ENCODE assay signal across 7 cellular contexts in genomic region chr3:9649791-9650521, GRCh38. TPM values are rescaled to one million over a fixed set of nuclear protein-coding genes. Genes with fewer than 3 reads are reported as not detected.
DNase-seq lines count a peak whose midpoint lies in the region; ATAC-seq, FAIRE-seq and TF ChIP-seq lines count a peak whose summit lies in the region.

No MANE protein-coding gene starts in this region.

- peak overlapping the region; percentile 95 for H3K4me3 Mint-ChIP-seq in activated CD4-positive, alpha-beta memory T cell treated with anti-CD3 and anti-CD28 coated beads for 36 hours

- ATAC-seq in HG03521 (IDR thresholded peaks at IDR 0.05; ENCODE audit: unreplicated experiment) = peak; percentile 29
- peak in 2 of 4 donors; percentile 7 to 29 for ATAC-seq in heart left ventricle

- H3K27ac Mint-ChIP-seq in activated CD4-positive, alpha-beta memory T cell treated with anti-CD3 and anti-CD28 coated beads for 36 hours = peak overlapping the region; percentile 73

- peaks cover 0 to 42% (median 37%) of the 10 kb centered on the region in 9 donors for H3K36me3 ChIP-seq in heart left ventricle

- 7 to 12% (median 10%) methylated on average over 13 of the region's 13 CpGs for WGBS in heart left ventricle, 4 donors

- DNase-seq in GM19238 (ENCODE audit: insufficient read length, low spot score) = peak; percentile 52
- DNase-seq in activated CD4-positive, alpha-beta memory T cell treated with anti-CD3 and anti-CD28 coated beads for 36 hours = no peak
- DNase-seq in heart left ventricle = no peak
- no peak for DNase-seq in skeletal muscle cell (ENCODE audit: low read depth)
- no peak for DNase-seq in KG1 (lab: John Stamatoyannopoulos, UW)
- no peak for DNase-seq in HTR-8/SVneo (ENCODE audit: insufficient read length, low spot score)

- H3K27ac ChIP-seq in heart left ventricle = peak overlapping the region; percentile 70 to 94 (median 88)

- POLR2A ChIA-PET in activated CD4-positive, alpha-beta memory T cell treated with anti-CD3 and anti-CD28 coated beads for 36 hours (lab: Charles Lee) = interaction anchor here (0.6 to 1.3 kb wide), 3 partner anchors 253 to 493 kb away, joined by 3 to 7 read pairs (median 4); partner anchors contain the start of genes SETD5 and THUMPD3

- no peaks in the 10 kb centered on the region for H3K27me3 ChIP-seq in heart left ventricle

- H3K27me3 Mint-ChIP-seq in activated CD4-positive, alpha-beta memory T cell treated with anti-CD3 and anti-CD28 coated beads for 36 hours = no peaks in the 10 kb centered on the region

- CTCF ChIA-PET in activated CD4-positive, alpha-beta memory T cell treated with anti-CD3 and anti-CD28 coated beads for 36 hours (lab: Charles Lee) = interaction anchor here (1.0 to 1.6 kb wide), 5 partner anchors 11 to 296 kb away, joined by 3 to 10 read pairs (median 4); no protein-coding TSS in a partner anchor

- TF ChIP-seq CTCF in heart left ventricle (IDR thresholded peaks at IDR 0.05) = no peak

- FAIRE-seq in HTR-8/SVneo (lab: Jason Lieb, UNC) = no peak

- H3K4me1 ChIP-seq in heart left ventricle = peaks cover 0 to 50% (median 37%) of the 10 kb centered on the region in 12 donors

- TF ChIP-seq POLR2A in heart left ventricle (IDR thresholded peaks at IDR 0.05) = no peak

- intact Hi-C loops in activated CD4-positive, alpha-beta memory T cell treated with anti-CD3 and anti-CD28 coated beads for 36 hours (cut with micrococcal nuclease) = loop anchor here (1.0 to 10.0 kb wide), 7 partner anchors 81 to 298 kb away; partner anchors contain the start of genes ARPC4, BRPF1, JAGN1 and OGG1
- intact Hi-C loops in heart left ventricle (cut with DNase I) = loop anchor here in 4 of 10 donors (5.0 to 10.0 kb wide), 3 partner anchors 82 to 295 kb away; partner anchors contain the start of gene BRPF1 (in 2 of the 4)

- H3K9me3 Mint-ChIP-seq in activated CD4-positive, alpha-beta memory T cell treated with anti-CD3 and anti-CD28 coated beads for 36 hours = no peaks in the 10 kb centered on the region

- H3K4me3 ChIP-seq in heart left ventricle = peak overlapping the region; percentile 86 to 100 (median 94)
- H3K4me3 ChIP-seq in skeletal muscle cell (ENCODE audit: low read depth, low read length) = peak overlapping the region; percentile 99

- H3K36me3 Mint-ChIP-seq in activated CD4-positive, alpha-beta memory T cell treated with anti-CD3 and anti-CD28 coated beads for 36 hours = peaks cover 23% of the 10 kb centered on the region

- H3K9me3 ChIP-seq in heart left ventricle = no peaks in the 10 kb centered on the region

- peaks cover 29% of the 10 kb centered on the region for H3K4me1 Mint-ChIP-seq in activated CD4-positive, alpha-beta memory T cell treated with anti-CD3 and anti-CD28 coated beads for 36 hours (ENCODE audit: low read depth)

RNA-seq across cellular contexts. Expression of gene MTMR14, which starts 0.7 kb away (rescaled TPM):
- total RNA-seq in activated CD4-positive, alpha-beta memory T cell treated with anti-CD3 and anti-CD28 coated beads for 36 hours = 10 to 100 TPM; 39.0 to 40.5 TPM
- 10 to 100 TPM; 31.6 to 93.7 (median 46.3) TPM for total RNA-seq in heart left ventricle
- 10 to 100 TPM; 34.1 to 37.7 TPM for polyA plus RNA-seq in heart left ventricle

RNA-seq across cellular contexts. Expression of gene CPNE9, which starts 53.7 kb away (rescaled TPM):
- total RNA-seq in activated CD4-positive, alpha-beta memory T cell treated with anti-CD3 and anti-CD28 coated beads for 36 hours = not detected
- not detected for total RNA-seq in heart left ventricle
- polyA plus RNA-seq in heart left ventricle = under 1 TPM in 1 of 2 donors, not detected in 1; 0.04 TPM
